1 cellular context compared by ENCODE assay signal in genomic region chr19:46603752-46604241, GRCh38.
TF ChIP-seq lines count a peak whose summit lies in the region.

No MANE protein-coding gene starts in this region.

TF ChIP-seq in HepG2, 621 proteins besides CTCF, POLR2A, EP300 and RAD21:
- TF ChIP-seq TGIF2 (CRISPR knock-in tag; IDR thresholded peaks at IDR 0.05) (no peak), RBM39 (IDR thresholded peaks at IDR 0.05; ENCODE audit: low read depth, low read length, poor library complexity, severe bottlenecking) (no peak), HNRNPL (IDR thresholded peaks at IDR 0.05; ENCODE audit: low read depth, low read length) (0 out of 2 replicates have a peak, but pooled peaks have one; percentile 37), ZNF235 (CRISPR knock-in tag; IDR thresholded peaks at IDR 0.05; ENCODE audit: borderline replicate concordance) (0 out of 2 replicates have a peak, but pooled peaks have one; percentile 7), MAZ (IDR thresholded peaks at IDR 0.05; ENCODE audit: borderline replicate concordance, low read depth, low read length) (no peak), MAZ (CRISPR knock-in tag; IDR thresholded peaks at IDR 0.05; ENCODE audit: low read depth) (0 out of 2 replicates have a peak, but pooled peaks have one; percentile 36), DDIT3 (CRISPR knock-in tag; IDR thresholded peaks at IDR 0.05) (no peak), ZBTB2 (CRISPR knock-in tag; IDR thresholded peaks at IDR 0.05; ENCODE audit: low read depth) (no peak), PHF8 (CRISPR knock-in tag; IDR thresholded peaks at IDR 0.05) (no peak), DMAP1 (CRISPR knock-in tag; IDR thresholded peaks at IDR 0.05) (no peak), ZNF75D (CRISPR knock-in tag; IDR thresholded peaks at IDR 0.05; ENCODE audit: borderline replicate concordance) (no peak), ZKSCAN5 (CRISPR knock-in tag; IDR thresholded peaks at IDR 0.05) (no peak), ARID4A (CRISPR knock-in tag; IDR thresholded peaks at IDR 0.05; ENCODE audit: borderline replicate concordance) (peak; percentile 51; the same call in 1 of the 2 replicates), ELK4 (CRISPR knock-in tag; IDR thresholded peaks at IDR 0.05; ENCODE audit: borderline replicate concordance) (no peak), ZNF232 (CRISPR knock-in tag; IDR thresholded peaks at IDR 0.05; ENCODE audit: borderline replicate concordance) (no peak), ZNF160 (CRISPR knock-in tag; IDR thresholded peaks at IDR 0.05) (no peak), GMEB2 (CRISPR knock-in tag; IDR thresholded peaks at IDR 0.05; ENCODE audit: low read depth) (no peak)
